ENCODE assay signal across 26 cellular contexts in the genomic region with DNA sequence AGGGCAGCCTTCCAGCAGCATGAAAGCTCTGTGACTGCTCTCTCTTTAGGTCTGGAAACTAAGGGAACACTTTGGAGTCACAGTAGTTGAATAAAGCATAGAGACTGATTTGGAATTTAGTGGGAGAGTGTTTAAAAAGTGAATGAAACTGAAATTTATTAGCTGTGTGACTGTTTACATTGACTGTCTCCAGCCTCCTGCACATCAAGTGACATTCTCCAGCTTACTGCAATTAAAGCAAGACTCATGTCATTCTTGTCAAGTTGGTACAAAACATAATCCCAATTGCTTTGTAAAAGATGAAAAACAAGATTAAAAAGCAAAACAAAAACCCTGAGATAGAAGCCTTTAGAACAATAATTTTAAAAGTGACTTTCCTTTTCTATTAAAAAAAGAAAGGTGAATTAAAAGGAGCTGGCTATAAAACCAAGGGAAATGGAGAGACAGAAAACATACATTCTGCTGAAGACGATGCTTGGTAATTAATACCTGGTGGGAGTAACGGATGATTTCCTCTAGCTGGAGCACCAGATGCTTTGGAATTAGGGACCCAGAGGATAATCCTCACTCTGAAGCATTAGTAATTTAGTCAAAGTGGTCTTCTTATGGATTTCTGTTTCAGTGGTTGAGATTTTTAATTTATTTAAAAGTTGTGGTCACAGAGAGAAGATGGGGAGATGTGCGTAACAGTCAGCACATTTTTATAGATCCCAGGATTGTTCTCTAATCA.
"Had no signal": no experiment of that assay in that cellular context is flagged by ENCODE, and none has a peak within 500 bp of the region (broad histone marks: within the 10 kb centered on the region; RNA-seq: fewer than 3 reads in every experiment).

No MANE protein-coding gene starts in this region.

- ATAC-seq: activated CD4-positive, alpha-beta T cell treated with anti-CD3 and anti-CD28 coated beads for 36 hours; activated T-helper 17 cell treated with anti-CD3 and anti-CD28 coated beads, Interleukin-2, amount 50 U/mL, for 72 hours; T-cell had no signal

- H3K9me3 Mint-ChIP-seq: activated CD4-positive, alpha-beta memory T cell treated with anti-CD3 and anti-CD28 coated beads, Interleukin-2, amount 10 ng/mL, durations not matched to agents 7 days and 5 days; activated naive CD4-positive, alpha-beta T cell treated with anti-CD3 and anti-CD28 coated beads, Interleukin-2, amount 10 ng/mL, durations not matched to agents 7 days and 5 days; activated naive CD8-positive, alpha-beta T cell treated with anti-CD3 and anti-CD28 coated beads for 36 hours had no signal

- H3K36me3 Mint-ChIP-seq: activated naive CD4-positive, alpha-beta T cell treated with anti-CD3 and anti-CD28 coated beads, Interleukin-2, amount 10 ng/mL, durations not matched to agents 7 days and 5 days; activated naive CD8-positive, alpha-beta T cell treated with anti-CD3 and anti-CD28 coated beads for 36 hours; T-cell had no signal

- H3K27me3 Mint-ChIP-seq: activated CD4-positive, alpha-beta memory T cell treated with anti-CD3 and anti-CD28 coated beads, Interleukin-2, amount 10 ng/mL, durations not matched to agents 7 days and 5 days; activated CD4-positive, alpha-beta T cell treated with anti-CD3 and anti-CD28 coated beads for 36 hours; activated naive CD4-positive, alpha-beta T cell treated with anti-CD3 and anti-CD28 coated beads, Interleukin-2, amount 10 ng/mL, durations not matched to agents 7 days and 5 days; activated naive CD8-positive, alpha-beta T cell treated with anti-CD3 and anti-CD28 coated beads for 36 hours; activated T-helper 17 cell treated with anti-CD3 and anti-CD28 coated beads, Interleukin-2, amount 50 U/mL, for 72 hours; T-cell had no signal

- H3K4me3 Mint-ChIP-seq: activated CD4-positive, alpha-beta memory T cell treated with anti-CD3 and anti-CD28 coated beads, Interleukin-2, amount 10 ng/mL, durations not matched to agents 7 days and 5 days; activated CD4-positive, alpha-beta T cell treated with anti-CD3 and anti-CD28 coated beads for 36 hours; activated naive CD4-positive, alpha-beta T cell treated with anti-CD3 and anti-CD28 coated beads, Interleukin-2, amount 10 ng/mL, durations not matched to agents 7 days and 5 days; activated naive CD8-positive, alpha-beta T cell treated with anti-CD3 and anti-CD28 coated beads for 36 hours; activated T-helper 17 cell treated with anti-CD3 and anti-CD28 coated beads, Interleukin-2, amount 50 U/mL, for 72 hours; T-cell had no signal

- H3K27ac Mint-ChIP-seq: activated CD4-positive, alpha-beta memory T cell treated with anti-CD3 and anti-CD28 coated beads, Interleukin-2, amount 10 ng/mL, durations not matched to agents 7 days and 5 days; activated CD4-positive, alpha-beta T cell treated with anti-CD3 and anti-CD28 coated beads for 36 hours; activated naive CD4-positive, alpha-beta T cell treated with anti-CD3 and anti-CD28 coated beads, Interleukin-2, amount 10 ng/mL, durations not matched to agents 7 days and 5 days; activated naive CD8-positive, alpha-beta T cell treated with anti-CD3 and anti-CD28 coated beads for 36 hours; activated T-helper 17 cell treated with anti-CD3 and anti-CD28 coated beads, Interleukin-2, amount 50 U/mL, for 72 hours; T-cell had no signal

- H3K4me1 Mint-ChIP-seq: activated CD4-positive, alpha-beta memory T cell treated with anti-CD3 and anti-CD28 coated beads, Interleukin-2, amount 10 ng/mL, durations not matched to agents 7 days and 5 days; activated CD4-positive, alpha-beta T cell treated with anti-CD3 and anti-CD28 coated beads for 36 hours; activated naive CD4-positive, alpha-beta T cell treated with anti-CD3 and anti-CD28 coated beads, Interleukin-2, amount 10 ng/mL, durations not matched to agents 7 days and 5 days; activated naive CD8-positive, alpha-beta T cell treated with anti-CD3 and anti-CD28 coated beads for 36 hours; activated T-helper 17 cell treated with anti-CD3 and anti-CD28 coated beads, Interleukin-2, amount 50 U/mL, for 72 hours; T-cell had no signal

- H3K4me3 ChIP-seq: cardiac muscle cell, MG63, Peyer's patch, SJSA1 had no signal

- DNase-seq: activated CD4-positive, alpha-beta memory T cell treated with anti-CD3 and anti-CD28 coated beads, Interleukin-2, amount 10 ng/mL, durations not matched to agents 7 days and 5 days; activated CD4-positive, alpha-beta T cell treated with anti-CD3 and anti-CD28 coated beads for 36 hours; activated CD4-positive, alpha-beta T cell treated with anti-CD3 and anti-CD28 coated beads, Interleukin-2, amount 50 U/mL, for 1 hour; activated CD4-positive, CD25-positive, alpha-beta regulatory T cell; activated gamma-delta T cell treated with Interleukin-2 at 50 U/mL for 16 hours; activated naive CD4-positive, alpha-beta T cell treated with anti-CD3 and anti-CD28 coated beads, Interleukin-2, amount 10 ng/mL, durations not matched to agents 7 days and 5 days; activated naive CD8-positive, alpha-beta T cell treated with anti-CD3 and anti-CD28 coated beads for 36 hours; activated T-cell treated with anti-CD3 and anti-CD28 coated beads for 4 hours; activated T-cell treated with anti-CD3 and anti-CD28 coated beads, Interleukin-2, amount 50 U/mL, for 48 hours; brain microvascular endothelial cell; MG63; MV-4-11; NCI-H1092 treated with DMSO at 0.1 percent for 48 hours; NCI-H1417 treated with DMSO at 0.1 percent for 48 hours; NCI-H1694; NCI-H2029 treated with DMSO at 0.1 percent for 48 hours; NCI-H446; NCI-H526; Peyer's patch; Right ventricle myocardium superior; T-cell; T-helper 2 cell; T1000 had no signal
